ENCODE assay signal across 19 cellular contexts in the genomic region with DNA sequence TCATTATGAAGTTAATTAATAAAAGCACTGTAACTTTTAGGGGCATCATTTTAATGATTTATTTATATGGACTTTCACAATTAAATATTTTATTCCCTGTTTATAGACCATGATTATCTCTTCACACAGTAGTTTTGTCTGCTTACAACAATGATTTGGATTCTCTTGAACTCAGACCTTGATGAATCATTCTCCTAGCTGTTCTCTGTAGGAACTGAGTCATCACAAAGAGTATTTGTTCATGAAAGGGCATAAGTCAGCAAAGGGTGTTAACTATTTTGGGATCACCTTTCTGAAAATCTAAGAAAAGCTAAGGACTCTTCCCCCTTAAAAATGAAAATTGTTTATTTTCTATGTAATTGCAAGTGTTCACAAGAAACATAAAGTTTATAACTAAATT.
DNase-seq lines count a peak whose midpoint lies in the region; ATAC-seq, FAIRE-seq and TF ChIP-seq lines count a peak whose summit lies in the region.
"Had no signal": no experiment of that assay in that cellular context is flagged by ENCODE, and none has a peak within 500 bp of the region (broad histone marks: within the 10 kb centered on the region; RNA-seq: fewer than 3 reads in every experiment).

No MANE protein-coding gene starts in this region.

- no peak overlapping the region for H4K8ac ChIP-seq in IMR-90 (ENCODE audit: low read depth in 2 of 2, low read length in 2 of 2)

- H3K9me3 Mint-ChIP-seq in astrocyte (ENCODE audit: unreplicated experiment): peaks cover 1% of the 10 kb centered on the region
- H3K9me3 Mint-ChIP-seq: activated naive CD4-positive, alpha-beta T cell treated with anti-CD3 and anti-CD28 coated beads, Interleukin-2, amount 10 ng/mL, durations not matched to agents 7 days and 5 days; central memory CD8-positive, alpha-beta T cell had no signal

- TF ChIP-seq CTCF in IMR-90 (conservative IDR thresholded peaks at IDR 0.05; ENCODE audit: low read depth, low read length) (no peak), astrocyte (IDR thresholded peaks at IDR 0.05; ENCODE audit: insufficient read depth, low read depth, low read length) (no peak), brain microvascular endothelial cell (IDR thresholded peaks at IDR 0.05; ENCODE audit: low read depth, low read length, missing control alignments) (no peak)

- no peak overlapping the region for H3K56ac ChIP-seq in IMR-90 (ENCODE audit: extremely low read depth, insufficient read depth, low read length)

- no peak overlapping the region for H4K5ac ChIP-seq in IMR-90 (ENCODE audit: low read depth, low read length)

- H3K23ac ChIP-seq in IMR-90 (ENCODE audit: low read depth, low read length): no peak overlapping the region

- no peak overlapping the region for H4K91ac ChIP-seq in IMR-90 (ENCODE audit: insufficient read depth, low read depth, low read length)

- H3K27ac ChIP-seq in IMR-90 (ENCODE audit: insufficient read depth, low read length): no peak overlapping the region
- H3K27ac ChIP-seq in astrocyte (ENCODE audit: low read depth, low read length): no peak overlapping the region
- no peak overlapping the region for H3K27ac ChIP-seq in brain microvascular endothelial cell
- H3K27ac ChIP-seq: Peyer's patch, upper lobe of right lung had no signal

- no peak overlapping the region for H2AK5ac ChIP-seq in IMR-90 (ENCODE audit: low read depth, low read length)

- no peak for TF ChIP-seq POLR2A in IMR-90 (IDR thresholded peaks at IDR 0.05; ENCODE audit: low read depth, low read length)

- intact Hi-C loops in IMR-90 (cut with micrococcal nuclease): no loop called here

- no peak overlapping the region for H3K18ac ChIP-seq in IMR-90 (ENCODE audit: low read depth, low read length)

- H3K4me3 ChIP-seq in IMR-90 (ENCODE audit: insufficient read depth, low read depth, low read length) (no peak overlapping the region), astrocyte (ENCODE audit: insufficient read depth, low read depth, low read length) (no peak overlapping the region), brain microvascular endothelial cell (ENCODE audit: low read depth, low read length) (no peak overlapping the region)
- H3K4me3 ChIP-seq: Peyer's patch, upper lobe of right lung had no signal

- dilution Hi-C loops in IMR-90 (cut with HindIII; ENCODE audit: low sequenced_read_pairs, unreplicated experiment): no loop called here

- H3K27me3 Mint-ChIP-seq in astrocyte (ENCODE audit: low read depth, unreplicated experiment): no peaks in the 10 kb centered on the region
- H3K27me3 Mint-ChIP-seq: activated naive CD4-positive, alpha-beta T cell treated with anti-CD3 and anti-CD28 coated beads, Interleukin-2, amount 10 ng/mL, durations not matched to agents 7 days and 5 days; B cell had no signal

- H3K79me1 ChIP-seq in IMR-90 (ENCODE audit: low read depth in 1 of 2, low read length in 2 of 2): no peaks in the 10 kb centered on the region

- H3K4ac ChIP-seq in IMR-90 (ENCODE audit: low read depth, low read length): no peak overlapping the region

- H2AFZ ChIP-seq in IMR-90 (replicated peaks; ENCODE audit: low read length, poor library complexity) (no peak overlapping the region), astrocyte (ENCODE audit: low read depth, low read length) (no peak overlapping the region)

- POLR2A ChIA-PET in IMR-90 (lab: Charles Lee; ENCODE audit: unreplicated experiment): no interaction called here

- H3K27me3 ChIP-seq in IMR-90 (ENCODE audit: control insufficient read depth, insufficient read depth, low read length) (no peaks in the 10 kb centered on the region), astrocyte (ENCODE audit: insufficient read depth, low read length) (no peaks in the 10 kb centered on the region), brain microvascular endothelial cell (replicated peaks) (no peaks in the 10 kb centered on the region)
- H3K27me3 ChIP-seq: Peyer's patch, upper lobe of right lung had no signal

- no peak overlapping the region for H2AK9ac ChIP-seq in IMR-90 (replicated peaks; ENCODE audit: low read depth, low read length, poor library complexity)

- no peak overlapping the region for H3K27ac Mint-ChIP-seq in astrocyte (ENCODE audit: unreplicated experiment)
- H3K27ac Mint-ChIP-seq: activated naive CD4-positive, alpha-beta T cell treated with anti-CD3 and anti-CD28 coated beads, Interleukin-2, amount 10 ng/mL, durations not matched to agents 7 days and 5 days; B cell had no signal

- no peaks in the 10 kb centered on the region for H3K36me3 Mint-ChIP-seq in astrocyte (ENCODE audit: low read depth, unreplicated experiment)
- H3K36me3 Mint-ChIP-seq: activated naive CD4-positive, alpha-beta T cell treated with anti-CD3 and anti-CD28 coated beads, Interleukin-2, amount 10 ng/mL, durations not matched to agents 7 days and 5 days had no signal

- no TSS peak for BruUV-seq in IMR-90 (replicated peaks; lab: Mats Ljungman, UMichigan)

- H3K4me1 Mint-ChIP-seq in astrocyte (ENCODE audit: low read depth, unreplicated experiment): peaks cover 28% of the 10 kb centered on the region
- H3K4me1 Mint-ChIP-seq: activated naive CD4-positive, alpha-beta T cell treated with anti-CD3 and anti-CD28 coated beads, Interleukin-2, amount 10 ng/mL, durations not matched to agents 7 days and 5 days had no signal

- no peak for TF ChIP-seq RAD21 in IMR-90 (IDR thresholded peaks at IDR 0.05; ENCODE audit: low read length)

- H3K9me3 ChIP-seq in IMR-90 (ENCODE audit: control insufficient read depth, insufficient read depth, low read length) (no peaks in the 10 kb centered on the region), astrocyte (ENCODE audit: insufficient read depth, low read depth, low read length) (no peaks in the 10 kb centered on the region)
- H3K9me3 ChIP-seq: Peyer's patch, upper lobe of right lung had no signal

- H2BK20ac ChIP-seq in IMR-90 (ENCODE audit: low read depth, low read length): no peak overlapping the region

- CTCF ChIA-PET in IMR-90 (lab: Yijun Ruan, JAX): interaction anchor here (0.6 to 1.6 kb wide), 6 partner anchors 12 to 939 kb away, joined by 3 to 5 read pairs (median 3); no protein-coding TSS in a partner anchor

- H3K4me1 ChIP-seq in IMR-90 (ENCODE audit: control insufficient read depth, insufficient read depth, low read length) (peaks cover 4% of the 10 kb centered on the region; the same call in 1 of the 2 replicates), astrocyte (ENCODE audit: insufficient read depth, low read length) (peaks cover 24% of the 10 kb centered on the region)
- H3K4me1 ChIP-seq: Peyer's patch, upper lobe of right lung had no signal

- in situ Hi-C loops in Caki2 (cut with HindIII; ENCODE audit: low pct_unique_long_range_greater_than_20kb, low sequenced_read_pairs) (no loop called here), IMR-90 (cut with MboI; ENCODE audit: low sequenced_read_pairs) (no loop called here), brain microvascular endothelial cell (cut with HindIII; ENCODE audit: low pct_ligation_motif_present, low sequenced_read_pairs) (no loop called here)

- no peak overlapping the region for H3K4me2 ChIP-seq in IMR-90 (ENCODE audit: low read depth, low read length)
- no peak overlapping the region for H3K4me2 ChIP-seq in astrocyte (ENCODE audit: low read length)

- H3K9ac ChIP-seq in IMR-90 (ENCODE audit: low read depth, low read length) (no peak overlapping the region), astrocyte (ENCODE audit: low read length) (no peak overlapping the region)

- no peak overlapping the region for H2BK5ac ChIP-seq in IMR-90 (ENCODE audit: low read depth, low read length, poor library complexity, severe bottlenecking)

- H2BK15ac ChIP-seq in IMR-90 (ENCODE audit: low read depth, low read length): no peak overlapping the region

- H4K20me1 ChIP-seq in IMR-90 (ENCODE audit: insufficient read depth, low read length) (no peaks in the 10 kb centered on the region), astrocyte (ENCODE audit: insufficient read depth, low read length) (no peaks in the 10 kb centered on the region)

- no peak for ATAC-seq in IMR-90 (ENCODE audit: low read depth)
- ATAC-seq: left colon, upper lobe of right lung had no signal

- H3K36me3 ChIP-seq in IMR-90 (ENCODE audit: control insufficient read depth, insufficient read depth, low read length) (no peaks in the 10 kb centered on the region), astrocyte (ENCODE audit: insufficient read depth, low read length) (no peaks in the 10 kb centered on the region), brain microvascular endothelial cell (replicated peaks) (no peaks in the 10 kb centered on the region)
- H3K36me3 ChIP-seq: Peyer's patch, upper lobe of right lung had no signal

- H3K9me1 ChIP-seq in IMR-90 (ENCODE audit: insufficient read depth, low read length): no peaks in the 10 kb centered on the region

- DNase-seq in Caki2 (ENCODE audit: low read depth): peak; percentile 14
- DNase-seq in IMR-90: peak; percentile 68
- peak; percentile 59 for DNase-seq in astrocyte (ENCODE audit: low read depth)
- DNase-seq in glomerular endothelial cell (ENCODE audit: extremely low read depth, low read depth, low spot score): peak; percentile 29
- DNase-seq in NCI-H82 treated with DMSO at 0.1 percent for 48 hours (lab: John Stamatoyannopoulos, UW; ENCODE audit: unreplicated experiment): no peak
- DNase-seq in activated CD8-positive, alpha-beta memory T cell treated with anti-CD3 and anti-CD28 coated beads for 24 hours: no peak
- no peak for DNase-seq in HT-29 (ENCODE audit: low spot score)
- no peak for DNase-seq in brain microvascular endothelial cell
- DNase-seq: activated CD4-positive, alpha-beta T cell treated with anti-CD3 and anti-CD28 coated beads for 1 hour; activated naive CD4-positive, alpha-beta T cell treated with anti-CD3 and anti-CD28 coated beads, Interleukin-2, amount 10 ng/mL, durations not matched to agents 7 days and 5 days; left colon; NCI-H146; NCI-H446; Peyer's patch; stimulated activated naive CD4-positive, alpha-beta T cell treated with Interleukin-2 at 50 U/mL for 16 hours; T-helper 1 cell; upper lobe of right lung had no signal

- H3K79me2 ChIP-seq in astrocyte (ENCODE audit: insufficient read depth, low read length): no peaks in the 10 kb centered on the region

- no peak overlapping the region for H3K14ac ChIP-seq in IMR-90 (replicated peaks; ENCODE audit: low read depth, low read length)

- FAIRE-seq in astrocyte (lab: Jason Lieb, UNC): peak; percentile 91

- no peak overlapping the region for H3K4me3 Mint-ChIP-seq in astrocyte (ENCODE audit: unreplicated experiment)
- H3K4me3 Mint-ChIP-seq: activated naive CD4-positive, alpha-beta T cell treated with anti-CD3 and anti-CD28 coated beads, Interleukin-2, amount 10 ng/mL, durations not matched to agents 7 days and 5 days; B cell; central memory CD8-positive, alpha-beta T cell had no signal

- no peak overlapping the region for H2BK120ac ChIP-seq in IMR-90 (ENCODE audit: low read depth, low read length)

TF ChIP-seq in IMR-90, 13 proteins besides CTCF, POLR2A, EP300 and RAD21:
- TF ChIP-seq MXI1 (IDR thresholded peaks at IDR 0.05; ENCODE audit: borderline replicate concordance, low read depth, low read length): no peak
- peak; percentile 44 for TF ChIP-seq MAFK (IDR thresholded peaks at IDR 0.05; ENCODE audit: low read depth, low read length)
- TF ChIP-seq BHLHE40 (IDR thresholded peaks at IDR 0.05; ENCODE audit: low read depth, low read length): peak; percentile 4; the same call in 1 of the 2 replicates
- TF ChIP-seq FOS (IDR thresholded peaks at IDR 0.05; ENCODE audit: low read depth, low read length): peak; percentile 66
TF ChIP-seq in IMR-90: peak in this region for 3.

Comparison
In these comparisons a context has a peak if more than half of its experiments do, and no peak if none do; other contexts are left out.
1. DNase-seq: peak in Caki2 (single experiment), IMR-90 (single experiment), astrocyte (single experiment) and glomerular endothelial cell (single experiment); none in NCI-H82 treated with DMSO at 0.1 percent for 48 hours (single experiment), activated CD8-positive, alpha-beta memory T cell treated with anti-CD3 and anti-CD28 coated beads for 24 hours (single experiment), HT-29 (single experiment) and brain microvascular endothelial cell (single experiment).